In the genomic region with DNA sequence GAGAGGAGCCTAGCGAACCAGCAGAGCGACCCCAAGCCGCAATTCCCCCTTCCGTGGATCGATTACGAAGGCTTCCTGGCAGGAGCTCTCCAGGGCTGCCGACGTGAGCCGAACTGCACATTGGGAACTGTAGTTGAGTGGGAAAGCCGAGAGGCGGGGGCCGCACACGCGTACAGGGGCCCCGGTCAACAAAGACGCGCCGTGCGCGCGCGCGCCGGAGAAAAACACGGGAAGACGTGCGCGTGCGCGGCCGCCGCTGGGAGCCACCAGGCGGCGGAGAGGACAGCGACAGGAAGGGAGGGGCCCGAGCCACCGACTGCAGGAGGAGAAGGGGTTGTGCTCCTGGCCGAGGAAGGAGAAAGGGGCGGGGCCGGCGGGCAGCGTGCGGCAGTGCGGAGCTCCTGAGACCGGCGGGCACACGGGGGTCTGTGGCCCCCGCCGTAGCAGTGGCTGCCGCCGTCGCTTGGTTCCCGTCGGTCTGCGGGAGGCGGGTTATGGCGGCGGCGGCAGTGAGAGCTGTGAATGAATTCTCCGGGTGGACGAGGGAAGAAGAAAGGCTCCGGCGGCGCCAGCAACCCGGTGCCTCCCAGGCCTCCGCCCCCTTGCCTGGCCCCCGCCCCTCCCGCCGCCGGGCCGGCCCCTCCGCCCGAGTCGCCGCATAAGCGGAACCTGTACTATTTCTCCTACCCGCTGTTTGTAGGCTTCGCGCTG, we compare ENCODE assay signal across 8 cellular contexts. TPM values are rescaled to one million over a fixed set of nuclear protein-coding genes. Genes with fewer than 3 reads are reported as not detected.
DNase-seq lines count a peak whose midpoint lies in the region; ATAC-seq lines count a peak whose summit lies in the region.

A gene with protein sequence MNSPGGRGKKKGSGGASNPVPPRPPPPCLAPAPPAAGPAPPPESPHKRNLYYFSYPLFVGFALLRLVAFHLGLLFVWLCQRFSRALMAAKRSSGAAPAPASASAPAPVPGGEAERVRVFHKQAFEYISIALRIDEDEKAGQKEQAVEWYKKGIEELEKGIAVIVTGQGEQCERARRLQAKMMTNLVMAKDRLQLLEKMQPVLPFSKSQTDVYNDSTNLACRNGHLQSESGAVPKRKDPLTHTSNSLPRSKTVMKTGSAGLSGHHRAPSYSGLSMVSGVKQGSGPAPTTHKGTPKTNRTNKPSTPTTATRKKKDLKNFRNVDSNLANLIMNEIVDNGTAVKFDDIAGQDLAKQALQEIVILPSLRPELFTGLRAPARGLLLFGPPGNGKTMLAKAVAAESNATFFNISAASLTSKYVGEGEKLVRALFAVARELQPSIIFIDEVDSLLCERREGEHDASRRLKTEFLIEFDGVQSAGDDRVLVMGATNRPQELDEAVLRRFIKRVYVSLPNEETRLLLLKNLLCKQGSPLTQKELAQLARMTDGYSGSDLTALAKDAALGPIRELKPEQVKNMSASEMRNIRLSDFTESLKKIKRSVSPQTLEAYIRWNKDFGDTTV (plus strand): TSS at position 247 of the 711 bp plus-strand sequence. CDS start 276 bp downstream, at position 523.

- peak within 1 kb of the TSS; percentile 97 to 100 (median 99) for H3K4me3 Mint-ChIP-seq in IgD-negative memory B cell

- ATAC-seq in GM21529 (IDR thresholded peaks at IDR 0.05; ENCODE audit: unreplicated experiment), result peak; percentile 94

- H3K36me3 Mint-ChIP-seq in IgD-negative memory B cell, result peaks cover 5% of the 10 kb centered on the region

- peak within 1 kb of the TSS; percentile 58 to 97 (median 94) for H3K27ac Mint-ChIP-seq in IgD-negative memory B cell

- H3K9me3 Mint-ChIP-seq in IgD-negative memory B cell, result no peaks in the 10 kb centered on the region

- no peaks in the 10 kb centered on the region for H3K27me3 Mint-ChIP-seq in IgD-negative memory B cell

- H3K4me1 Mint-ChIP-seq in IgD-negative memory B cell, result peaks cover 13 to 15% (median 14%) of the 10 kb centered on the region in 3 donors

- DNase-seq in DMS153 treated with DMSO at 0.1 percent for 48 hours (lab: John Stamatoyannopoulos, UW; ENCODE audit: unreplicated experiment) (peak; percentile 97), OCI-M1 (lab: John Stamatoyannopoulos, UW) (peak; percentile 99), activated T-cell treated with anti-CD3 and anti-CD28 coated beads for 24 hours (ENCODE audit: low read depth) (peak; percentile 96), epidermal melanocyte (ENCODE audit: insufficient read length, low spot score) (peak; percentile 96), middle frontal gyrus (ENCODE audit: extremely low spot score, low spot score) (peak; percentile 96)
- peak; percentile 96 to 98 for DNase-seq in stimulated activated CD8-positive, alpha-beta memory T cell treated with anti-CD3 and anti-CD28 coated beads, Interleukin-2, amount 100 ng/mL, for 48 hours (ENCODE audit: low read depth in 2 of 2)

RNA-seq across cellular contexts. Expression of the gene that starts here (rescaled TPM):
- 14.3 TPM for polyA plus RNA-seq in IgD-negative memory B cell

Comparison
In these comparisons a context has a peak if more than half of its experiments do, and no peak if none do; other contexts are left out.
1. Peak in every context shown above with its lines: DNase-seq and ATAC-seq.